9 cellular contexts compared by ENCODE assay signal in genomic region chr7:140242057-140243031, GRCh38.
DNase-seq lines count a peak whose midpoint lies in the region; ATAC-seq, FAIRE-seq and TF ChIP-seq lines count a peak whose summit lies in the region.
"Had no signal": no experiment of that assay in that cellular context is flagged by ENCODE, and none has a peak within 500 bp of the region (broad histone marks: within the 10 kb centered on the region; RNA-seq: fewer than 3 reads in every experiment).

No MANE protein-coding gene starts in this region.

- no TSS peak for BruUV-seq in GM12878 (replicated peaks; lab: Mats Ljungman, UMichigan)

- H2AFZ ChIP-seq in GM12878 (ENCODE audit: control insufficient read depth, low read depth, low read length) (no peak overlapping the region), Karpas-422 (ENCODE audit: low read length) (no peak overlapping the region)

- no peaks in the 10 kb centered on the region for H3K36me3 Mint-ChIP-seq in glutamatergic neuron (ENCODE audit: unreplicated experiment)

- in situ Hi-C loops in GM12878 (cut with MboI), result no loop called here

- POLR2A ChIA-PET in GM12878 (lab: Charles Lee), result interaction anchor here (0.9 kb wide), 1 partner anchor 13 kb away, joined by 3 read pairs; no protein-coding TSS in a partner anchor

- H3K79me2 ChIP-seq in GM12878 (ENCODE audit: control insufficient read depth, insufficient read depth, low read length), result no peaks in the 10 kb centered on the region
- no peaks in the 10 kb centered on the region for H3K79me2 ChIP-seq in Karpas-422 (ENCODE audit: low read length)

- TF ChIP-seq POLR2A in GM12878 (IDR thresholded peaks at IDR 0.05; ENCODE audit: low read depth, low read length), result no peak

- H3K27me3 ChIP-seq in GM12878 (replicated peaks in 1 of 2; ENCODE audit: control insufficient read depth in 2 of 2, insufficient read depth in 2 of 2, low read length in 1 of 2), result peaks cover 3 to 6% of the 10 kb centered on the region in 2 experiments; a peak in 3 of 4 replicates
- no peaks in the 10 kb centered on the region for H3K27me3 ChIP-seq in Karpas-422 (ENCODE audit: low read length)

- H3K9me3 ChIP-seq in GM12878 (replicated peaks; ENCODE audit: control insufficient read depth, insufficient read depth, low read length) (no peaks in the 10 kb centered on the region), Karpas-422 (ENCODE audit: low read length) (no peaks in the 10 kb centered on the region)

- CTCF ChIA-PET in GM12878 (lab: Yijun Ruan, JAX), result interaction anchor here (1.3 kb wide), 1 partner anchor 170 kb away, joined by 3 read pairs; no protein-coding TSS in a partner anchor

- SMC1A ChIA-PET in GM12878 (lab: Charles Lee; ENCODE audit: uncharacterized antibody, unreplicated experiment), result interaction anchor here (0.8 kb wide), 1 partner anchor 9 kb away, joined by 3 read pairs; no protein-coding TSS in a partner anchor

- no peaks in the 10 kb centered on the region for H3K9me2 ChIP-seq in Karpas-422 (replicated peaks; ENCODE audit: insufficient read depth, low read length)

- no peak for TF ChIP-seq EP300 in GM12878 (IDR thresholded peaks at IDR 0.05; ENCODE audit: borderline replicate concordance in 1 of 2, control insufficient read depth in 1 of 2, low read depth in 2 of 2, low read length in 2 of 2)

- no peak overlapping the region for H3K4me3 Mint-ChIP-seq in glutamatergic neuron (ENCODE audit: unreplicated experiment)

- H3K9ac ChIP-seq in GM12878 (ENCODE audit: control insufficient read depth, insufficient read depth, low read length) (no peak overlapping the region), Karpas-422 (ENCODE audit: low read length) (no peak overlapping the region)

- DNase-seq in NCI-H510A treated with DMSO at 0.1 percent for 48 hours (lab: John Stamatoyannopoulos, UW), result peak; percentile 47
- DNase-seq in NCI-H510A (lab: John Stamatoyannopoulos, UW), result no peak
- DNase-seq in GM12878 (ENCODE audit: low read depth, low spot score), result peak; percentile 56
- DNase-seq in renal cortical epithelial cell (ENCODE audit: low read depth), result peak; percentile 44
- no peak for DNase-seq in glutamatergic neuron
- DNase-seq in Karpas-422, result no peak
- DNase-seq in activated gamma-delta T cell (lab: John Stamatoyannopoulos, UW), result no peak

- FAIRE-seq in GM12878 (lab: Jason Lieb, UNC), result peak; percentile 82

- H3K4me1 ChIP-seq in GM12878 (ENCODE audit: control insufficient read depth, insufficient read depth, low read length) (peaks cover 13% of the 10 kb centered on the region), Karpas-422 (ENCODE audit: low read length) (no peaks in the 10 kb centered on the region)

- H3K36me3 ChIP-seq in GM12878 (ENCODE audit: control insufficient read depth in 2 of 2, insufficient read depth in 2 of 2, low read length in 1 of 2) (no peaks in the 10 kb centered on the region), Karpas-422 (ENCODE audit: insufficient read depth, low read length) (no peaks in the 10 kb centered on the region)
- H3K36me3 ChIP-seq: cardiac muscle cell had no signal

- no peaks in the 10 kb centered on the region for H3K9me3 Mint-ChIP-seq in glutamatergic neuron (ENCODE audit: unreplicated experiment)

- peak; percentile 70 for ATAC-seq in HG03460 (IDR thresholded peaks at IDR 0.05; ENCODE audit: unreplicated experiment)
- peak; percentile 93 for ATAC-seq in GM12878

- peaks cover 2% of the 10 kb centered on the region for H3K27me3 Mint-ChIP-seq in glutamatergic neuron (ENCODE audit: unreplicated experiment)

- no peaks in the 10 kb centered on the region for H3K4me1 Mint-ChIP-seq in glutamatergic neuron (ENCODE audit: low read depth, unreplicated experiment)

- intact Hi-C loops in GM12878 (cut with micrococcal nuclease; ENCODE audit: unreplicated experiment), result loop anchor here (1.0 kb wide), 1 partner anchor 67 kb away; no protein-coding TSS in a partner anchor

- no peak for TF ChIP-seq RAD21 in GM12878 (IDR thresholded peaks at IDR 0.05; ENCODE audit: insufficient read depth, low read depth, low read length)

- H3K27ac ChIP-seq in GM12878 (ENCODE audit: control insufficient read depth, insufficient read depth), result no peak overlapping the region
- H3K27ac ChIP-seq in Karpas-422 (ENCODE audit: low read length), result no peak overlapping the region
- H3K27ac ChIP-seq: cardiac muscle cell had no signal

- H3K4me2 ChIP-seq in GM12878 (ENCODE audit: control insufficient read depth, insufficient read depth), result peak overlapping the region; percentile 41; the same call in 1 of the 2 replicates
- no peak overlapping the region for H3K4me2 ChIP-seq in Karpas-422 (ENCODE audit: low read depth, low read length, poor library complexity, severe bottlenecking)

- H4K20me1 ChIP-seq in GM12878 (ENCODE audit: control insufficient read depth, insufficient read depth), result 0 out of 2 replicates have a peak, but pooled peaks cover 2% of the 10 kb centered on the region
- H4K20me1 ChIP-seq in Karpas-422 (ENCODE audit: insufficient read depth, low read depth, low read length), result no peaks in the 10 kb centered on the region

- WGBS in GM12878 (ENCODE audit: insufficient coverage, insufficient replicate concordance, low lambda C conversion rate, missing lambda C conversion rate), result 24% methylated on average over 4 of the region's 4 CpGs

- H3K4me3 ChIP-seq in GM12878 (no peak overlapping the region), Karpas-422 (ENCODE audit: low read length) (no peak overlapping the region)
- H3K4me3 ChIP-seq: cardiac muscle cell had no signal

- TF ChIP-seq CTCF in GM12878 (IDR thresholded peaks at IDR 0.05 in 2 of 3, conservative IDR thresholded peaks at IDR 0.05 in 1 of 3; ENCODE audit: control insufficient read depth in 2 of 3, extremely low read depth in 1 of 3, insufficient read depth in 1 of 3, low read depth in 3 of 3, low read length in 3 of 3), result no peak
- TF ChIP-seq CTCF in glutamatergic neuron (IDR thresholded peaks at IDR 0.05; ENCODE audit: partially characterized antibody, unreplicated experiment), result no peak

- RAD21 ChIA-PET in GM12878 (lab: Charles Lee; ENCODE audit: unreplicated experiment), result no interaction called here

- H3K27ac Mint-ChIP-seq in glutamatergic neuron (ENCODE audit: unreplicated experiment), result no peak overlapping the region

TF ChIP-seq in GM12878, 131 proteins besides CTCF, POLR2A, EP300 and RAD21 (continues in another document):
- no peak for TF ChIP-seq BRCA1 (IDR thresholded peaks at IDR 0.05; ENCODE audit: low read depth, low read length)
- peak; percentile 63 for TF ChIP-seq IKZF1 (conservative IDR thresholded peaks at IDR 0.05)
- peak; percentile 69 to 76; a peak in 3 of 4 replicates for TF ChIP-seq IKZF2 (IDR thresholded peaks at IDR 0.05)
- TF ChIP-seq MXI1 (IDR thresholded peaks at IDR 0.05; ENCODE audit: low read depth, low read length), result no peak
- no peak for TF ChIP-seq SUPT20H (IDR thresholded peaks at IDR 0.05; ENCODE audit: borderline replicate concordance, control insufficient read depth, low read depth, low read length)
- no peak for TF ChIP-seq IRF5 (IDR thresholded peaks at IDR 0.05; ENCODE audit: borderline replicate concordance)
- TF ChIP-seq NR2F1 (conservative IDR thresholded peaks at IDR 0.05), result peak; percentile 39; the same call in 1 of the 2 replicates
- TF ChIP-seq MTA2 (IDR thresholded peaks at IDR 0.05; ENCODE audit: low read depth), result peak; percentile 65
- TF ChIP-seq SPI1 (IDR thresholded peaks at IDR 0.05; ENCODE audit: borderline replicate concordance, insufficient read depth, low read depth, low read length), result no peak
- peak; percentile 34; the same call in 1 of the 2 replicates for TF ChIP-seq ATF2 (IDR thresholded peaks at IDR 0.05; ENCODE audit: low read length)
- no peak for TF ChIP-seq CREB1 (IDR thresholded peaks at IDR 0.05; ENCODE audit: low read depth)
- no peak for TF ChIP-seq HDAC2 (IDR thresholded peaks at IDR 0.05)
- peak; percentile 41; the same call in 1 of the 2 replicates for TF ChIP-seq NFIC (IDR thresholded peaks at IDR 0.05; ENCODE audit: low read depth, low read length)
- TF ChIP-seq RB1 (IDR thresholded peaks at IDR 0.05; ENCODE audit: borderline replicate concordance), result no peak
- no peak for TF ChIP-seq FOXM1 (IDR thresholded peaks at IDR 0.05; ENCODE audit: low read depth, low read length)
- TF ChIP-seq BCL3 (IDR thresholded peaks at IDR 0.05; ENCODE audit: borderline replicate concordance, insufficient read depth, low read depth, low read length, poor library complexity, severe bottlenecking), result no peak
- TF ChIP-seq BACH1 (IDR thresholded peaks at IDR 0.05; ENCODE audit: borderline replicate concordance), result no peak
- no peak for TF ChIP-seq SUZ12 (IDR thresholded peaks at IDR 0.05; ENCODE audit: unreplicated experiment)

Comparison
In these comparisons a context has a peak if more than half of its experiments do, and no peak if none do; other contexts are left out.
1. DNase-seq: peak in NCI-H510A treated with DMSO at 0.1 percent for 48 hours (single experiment), GM12878 (single experiment) and renal cortical epithelial cell (single experiment); none in NCI-H510A (single experiment), glutamatergic neuron (single experiment), Karpas-422 (single experiment) and activated gamma-delta T cell (single experiment).